ENCODE assay signal across 8 cellular contexts in the genomic region with DNA sequence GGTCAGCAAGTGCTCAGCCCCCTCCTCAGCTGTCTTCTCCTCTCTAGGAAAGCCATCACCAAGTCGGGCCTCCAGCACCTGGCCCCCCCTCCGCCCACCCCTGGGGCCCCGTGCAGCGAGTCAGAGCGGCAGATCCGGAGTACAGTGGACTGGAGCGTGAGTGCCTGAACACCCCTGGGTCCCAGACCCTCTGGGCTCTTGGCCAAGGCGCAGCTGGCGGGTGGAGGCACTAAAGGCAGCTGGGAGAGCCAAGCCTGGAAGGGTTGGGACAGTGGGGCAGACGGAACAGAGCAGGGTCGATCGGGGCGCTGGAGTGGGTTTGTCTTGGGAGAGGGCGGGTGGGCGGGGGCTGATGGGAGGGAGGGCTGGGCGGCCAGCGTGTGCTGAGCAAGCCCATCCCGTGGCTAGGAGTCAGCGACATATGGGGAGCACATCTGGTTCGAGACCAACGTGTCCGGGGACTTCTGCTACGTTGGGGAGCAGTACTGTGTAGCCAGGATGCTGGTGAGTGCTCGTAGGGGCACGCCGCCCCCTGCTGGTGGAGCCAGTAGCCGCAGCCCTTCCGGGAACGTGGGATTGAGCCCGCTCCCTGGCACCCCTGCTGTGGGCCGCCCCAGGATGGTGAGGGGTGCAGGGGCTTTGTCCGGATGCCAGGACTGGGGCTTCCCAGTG. TPM values are rescaled to one million over a fixed set of nuclear protein-coding genes. Genes with fewer than 3 reads are reported as not detected.
DNase-seq lines count a peak whose midpoint lies in the region; ATAC-seq and TF ChIP-seq lines count a peak whose summit lies in the region.

No MANE protein-coding gene starts in this region.

- H3K4me3 ChIP-seq in AG10803 (ENCODE audit: low read length), result no peak overlapping the region

- intact Hi-C loops in activated CD4-positive, alpha-beta T cell treated with anti-CD3 and anti-CD28 coated beads for 36 hours (cut with DNase I, micrococcal nuclease), result loop anchor here (1.0 to 10.0 kb wide), 6 partner anchors 15 to 130 kb away; a partner anchor contains a TSS

- POLR2A ChIA-PET in activated CD4-positive, alpha-beta T cell treated with anti-CD3 and anti-CD28 coated beads for 36 hours (lab: Charles Lee), result no interaction called here

- no peaks in the 10 kb centered on the region for H3K9me3 Mint-ChIP-seq in activated CD4-positive, alpha-beta T cell treated with anti-CD3 and anti-CD28 coated beads for 36 hours (ENCODE audit: low read depth)
- H3K9me3 Mint-ChIP-seq in memory B cell, result no peaks in the 10 kb centered on the region

- no peak overlapping the region for H3K4me3 Mint-ChIP-seq in activated CD4-positive, alpha-beta T cell treated with anti-CD3 and anti-CD28 coated beads for 36 hours
- no peak overlapping the region for H3K4me3 Mint-ChIP-seq in memory B cell

- H3K27me3 Mint-ChIP-seq in activated CD4-positive, alpha-beta T cell treated with anti-CD3 and anti-CD28 coated beads for 36 hours, result no peaks in the 10 kb centered on the region
- H3K27me3 Mint-ChIP-seq in memory B cell, result no peaks in the 10 kb centered on the region

- peak overlapping the region; percentile 83 for H3K27ac Mint-ChIP-seq in activated CD4-positive, alpha-beta T cell treated with anti-CD3 and anti-CD28 coated beads for 36 hours
- no peak overlapping the region for H3K27ac Mint-ChIP-seq in memory B cell

- peak; percentile 71 for TF ChIP-seq CTCF in AG10803 (conservative IDR thresholded peaks at IDR 0.05; ENCODE audit: low read length)

- CTCF ChIA-PET in activated CD4-positive, alpha-beta T cell treated with anti-CD3 and anti-CD28 coated beads for 36 hours (lab: Charles Lee), result interaction anchor here (0.7 to 7.3 kb wide), 7 partner anchors 8 to 124 kb away, joined by 3 to 141 read pairs (median 4); a partner anchor contains a TSS

- H3K4me1 Mint-ChIP-seq in activated CD4-positive, alpha-beta T cell treated with anti-CD3 and anti-CD28 coated beads for 36 hours, result peaks cover 30% of the 10 kb centered on the region
- H3K4me1 Mint-ChIP-seq in memory B cell, result peaks cover 9% of the 10 kb centered on the region

- ATAC-seq in GM19023 (IDR thresholded peaks at IDR 0.05; ENCODE audit: unreplicated experiment), result peak; percentile 81
- ATAC-seq in activated CD4-positive, alpha-beta T cell treated with anti-CD3 and anti-CD28 coated beads for 36 hours, result peak; percentile 86
- peak; percentile 83 for ATAC-seq in memory B cell (ENCODE audit: low read depth)
- no peak for ATAC-seq in HG03457 (IDR thresholded peaks at IDR 0.05; ENCODE audit: unreplicated experiment)

- peaks cover 15% of the 10 kb centered on the region for H3K36me3 Mint-ChIP-seq in activated CD4-positive, alpha-beta T cell treated with anti-CD3 and anti-CD28 coated beads for 36 hours (ENCODE audit: low read depth)
- peaks cover 2% of the 10 kb centered on the region for H3K36me3 Mint-ChIP-seq in memory B cell

- DNase-seq in AG10803 (ENCODE audit: low read depth) (peak; percentile 54), KG1 (lab: John Stamatoyannopoulos, UW) (peak; percentile 18), memory B cell (ENCODE audit: low spot score in 2 of 2) (peak; percentile 66 to 70)
- peak; percentile 87 for DNase-seq in activated CD4-positive, alpha-beta T cell treated with anti-CD3 and anti-CD28 coated beads for 36 hours
- peak; percentile 67 for DNase-seq in central memory CD4-positive, alpha-beta T cell
- peak; percentile 43 to 64 for DNase-seq in stimulated activated CD8-positive, alpha-beta memory T cell treated with anti-CD3 and anti-CD28 coated beads, Interleukin-7, amount 100 ng/mL, for 4 hours (ENCODE audit: low read depth in 2 of 2)

RNA-seq across cellular contexts. Expression of a gene that starts 14.1 kb away (rescaled TPM):
- total RNA-seq in activated CD4-positive, alpha-beta T cell treated with anti-CD3 and anti-CD28 coated beads for 36 hours, result 1 to 10 TPM; 3.0 to 6.7 TPM

RNA-seq across cellular contexts. Expression of a gene that starts 20.1 kb away (rescaled TPM):
- total RNA-seq in activated CD4-positive, alpha-beta T cell treated with anti-CD3 and anti-CD28 coated beads for 36 hours, result 100 to 1,000 TPM in 1 of 2 experiments, 10 to 100 TPM in 1; 87.6 to 101 TPM

RNA-seq across cellular contexts. Expression of a gene that starts 24.2 kb away (rescaled TPM):
- under 1 TPM in 1 of 2 experiments, not detected in 1; 0.19 TPM for total RNA-seq in activated CD4-positive, alpha-beta T cell treated with anti-CD3 and anti-CD28 coated beads for 36 hours

Comparison
In these comparisons a context has a peak if more than half of its experiments do, and no peak if none do; other contexts are left out.
1. DNase-seq: peak in every context shown above with its lines; median percentile 87 in activated CD4-positive, alpha-beta T cell treated with anti-CD3 and anti-CD28 coated beads for 36 hours; 68 in memory B cell; 67 in central memory CD4-positive, alpha-beta T cell; 54 in AG10803; 54 in stimulated activated CD8-positive, alpha-beta memory T cell treated with anti-CD3 and anti-CD28 coated beads, Interleukin-7, amount 100 ng/mL, for 4 hours; 18 in KG1.